ENCODE assay signal across 10 cellular contexts in the genomic region with DNA sequence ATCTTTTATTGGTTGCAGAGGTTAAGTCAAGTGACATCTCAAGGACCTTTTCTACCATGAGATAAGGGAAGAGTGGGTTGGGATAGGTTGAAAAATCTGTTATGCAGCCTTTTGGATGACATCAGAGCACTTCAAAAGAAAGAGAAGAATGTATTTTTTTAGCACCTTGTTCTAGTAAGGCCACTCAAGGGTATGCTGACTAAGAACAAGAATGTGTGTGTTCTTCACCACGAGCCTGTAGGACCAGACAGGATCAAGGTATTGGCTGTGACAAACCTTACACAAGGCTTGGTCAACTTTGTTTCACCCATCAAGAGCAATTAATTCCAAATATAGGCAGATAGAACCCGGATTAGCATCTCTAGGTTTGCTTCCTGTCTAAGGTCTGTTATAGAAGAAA.
A peak's percentile ranks its signal among the peaks of the same experiment; 100 is the strongest.
DNase-seq lines count a peak whose midpoint lies in the region; ATAC-seq, FAIRE-seq and TF ChIP-seq lines count a peak whose summit lies in the region.
"Had no signal": no experiment of that assay in that cellular context is flagged by ENCODE, and none has a peak within 500 bp of the region (broad histone marks: within the 10 kb centered on the region; RNA-seq: fewer than 3 reads in every experiment).

No MANE protein-coding gene starts in this region.

- H2AK5ac ChIP-seq in mesenchymal stem cell (ENCODE audit: low read length, severe bottlenecking), result no peak overlapping the region

- H3K27me3 ChIP-seq in mesenchymal stem cell (ENCODE audit: control insufficient read depth in 1 of 2, insufficient read depth in 1 of 2, low read length in 2 of 2), result no peaks in the 10 kb centered on the region

- no peak overlapping the region for H3K18ac ChIP-seq in mesenchymal stem cell (ENCODE audit: low read depth in 1 of 2, low read length in 2 of 2)

- CTCF ChIA-PET in activated CD8-positive, alpha-beta T cell treated with anti-CD3 and anti-CD28 coated beads, Interleukin-2, amount 10 ng/mL, durations not matched to agents 7 days and 5 days (lab: Charles Lee), result no interaction called here

- peaks cover 2% of the 10 kb centered on the region for H3K27me3 Mint-ChIP-seq in activated CD8-positive, alpha-beta T cell treated with anti-CD3 and anti-CD28 coated beads, Interleukin-2, amount 10 ng/mL, durations not matched to agents 7 days and 5 days (ENCODE audit: low read depth)
- H3K27me3 Mint-ChIP-seq: activated CD4-positive, alpha-beta memory T cell treated with anti-CD3 and anti-CD28 coated beads for 36 hours had no signal

- H3K36me3 ChIP-seq in mesenchymal stem cell (ENCODE audit: control insufficient read depth in 1 of 2, insufficient read depth in 2 of 2, low read depth in 1 of 2, low read length in 2 of 2), result peaks cover 0 to 10% of the 10 kb centered on the region in 2 experiments

- H3K9ac ChIP-seq in mesenchymal stem cell (ENCODE audit: low read length), result no peak overlapping the region

- no peak overlapping the region for H2BK5ac ChIP-seq in mesenchymal stem cell (ENCODE audit: low read depth, low read length, poor library complexity, severe bottlenecking)

- peak; percentile 87 for ATAC-seq in HG02884 (IDR thresholded peaks at IDR 0.05; ENCODE audit: unreplicated experiment)
- peak; percentile 71 for ATAC-seq in activated CD8-positive, alpha-beta T cell treated with anti-CD3 and anti-CD28 coated beads, Interleukin-2, amount 10 ng/mL, durations not matched to agents 7 days and 5 days

- H3K4me1 ChIP-seq in mesenchymal stem cell (ENCODE audit: control insufficient read depth, insufficient read depth, low read depth, low read length), result no peaks in the 10 kb centered on the region

- no peak overlapping the region for H4K8ac ChIP-seq in mesenchymal stem cell (ENCODE audit: low read length)

- no peak overlapping the region for H3K4me2 ChIP-seq in mesenchymal stem cell (ENCODE audit: low read length, poor library complexity, severe bottlenecking)

- H3K36me3 Mint-ChIP-seq in activated CD8-positive, alpha-beta T cell treated with anti-CD3 and anti-CD28 coated beads, Interleukin-2, amount 10 ng/mL, durations not matched to agents 7 days and 5 days (ENCODE audit: low read depth), result peaks cover 11% of the 10 kb centered on the region
- H3K36me3 Mint-ChIP-seq: activated CD4-positive, alpha-beta memory T cell treated with anti-CD3 and anti-CD28 coated beads for 36 hours had no signal

- 94% methylated on average over 1 of the region's 2 CpGs for WGBS in mesenchymal stem cell

- H3K27ac ChIP-seq in mesenchymal stem cell (ENCODE audit: low read length, poor library complexity, severe bottlenecking), result no peak overlapping the region

- H3K4me3 ChIP-seq in GM12864 (ENCODE audit: low read depth, low read length) (no peak overlapping the region), mesenchymal stem cell (ENCODE audit: insufficient read depth in 1 of 2, low read depth in 1 of 2, low read length in 2 of 2) (no peak overlapping the region)

- H2AFZ ChIP-seq in mesenchymal stem cell (ENCODE audit: low read depth, low read length), result no peak overlapping the region

- no peak overlapping the region for H4K91ac ChIP-seq in mesenchymal stem cell (ENCODE audit: low read length)

- TF ChIP-seq CTCF in GM12864 (IDR thresholded peaks at IDR 0.05; ENCODE audit: low read depth, low read length, missing control alignments), result no peak

- H2BK15ac ChIP-seq in mesenchymal stem cell (ENCODE audit: low read depth, poor library complexity, severe bottlenecking), result no peak overlapping the region

- POLR2A ChIA-PET in activated CD8-positive, alpha-beta T cell treated with anti-CD3 and anti-CD28 coated beads, Interleukin-2, amount 10 ng/mL, durations not matched to agents 7 days and 5 days (lab: Charles Lee), result no interaction called here

- H3K14ac ChIP-seq in mesenchymal stem cell (ENCODE audit: low read length in 2 of 2), result no peak overlapping the region

- DNase-seq in GM12864 (ENCODE audit: low read depth) (peak; percentile 56), GM19239 (ENCODE audit: insufficient read length, low spot score) (no peak), mesenchymal stem cell (no peak), GDM1 (lab: John Stamatoyannopoulos, UW) (no peak), MV-4-11 (lab: John Stamatoyannopoulos, UW) (no peak)
- DNase-seq in activated CD8-positive, alpha-beta T cell treated with anti-CD3 and anti-CD28 coated beads, Interleukin-2, amount 10 ng/mL, durations not matched to agents 7 days and 5 days, result peak; percentile 32
- DNase-seq in activated naive CD4-positive, alpha-beta T cell treated with anti-CD3 and anti-CD28 coated beads, Interleukin-2, amount 50 U/mL, for 16 hours, result no peak
- DNase-seq: activated CD4-positive, alpha-beta memory T cell treated with anti-CD3 and anti-CD28 coated beads for 36 hours; COR-L47 had no signal

- peak; percentile 40 for FAIRE-seq in GM19239 (lab: Jason Lieb, UNC)

- no peak overlapping the region for H3K4me3 Mint-ChIP-seq in activated CD8-positive, alpha-beta T cell treated with anti-CD3 and anti-CD28 coated beads, Interleukin-2, amount 10 ng/mL, durations not matched to agents 7 days and 5 days
- H3K4me3 Mint-ChIP-seq: activated CD4-positive, alpha-beta memory T cell treated with anti-CD3 and anti-CD28 coated beads for 36 hours had no signal

- H3K9me3 Mint-ChIP-seq in activated CD8-positive, alpha-beta T cell treated with anti-CD3 and anti-CD28 coated beads, Interleukin-2, amount 10 ng/mL, durations not matched to agents 7 days and 5 days (ENCODE audit: insufficient read depth), result peaks cover 5% of the 10 kb centered on the region
- H3K9me3 Mint-ChIP-seq: activated CD4-positive, alpha-beta memory T cell treated with anti-CD3 and anti-CD28 coated beads for 36 hours had no signal

- H3K27ac Mint-ChIP-seq in activated CD8-positive, alpha-beta T cell treated with anti-CD3 and anti-CD28 coated beads, Interleukin-2, amount 10 ng/mL, durations not matched to agents 7 days and 5 days, result no peak overlapping the region
- H3K27ac Mint-ChIP-seq: activated CD4-positive, alpha-beta memory T cell treated with anti-CD3 and anti-CD28 coated beads for 36 hours had no signal

- H3K4ac ChIP-seq in mesenchymal stem cell (ENCODE audit: low read depth in 1 of 2, low read length in 2 of 2), result no peak overlapping the region

- H3K4me1 Mint-ChIP-seq in activated CD8-positive, alpha-beta T cell treated with anti-CD3 and anti-CD28 coated beads, Interleukin-2, amount 10 ng/mL, durations not matched to agents 7 days and 5 days (ENCODE audit: low read depth), result peaks cover 27% of the 10 kb centered on the region

- no peak overlapping the region for H2BK12ac ChIP-seq in mesenchymal stem cell (ENCODE audit: low read length in 2 of 2)

- no peak overlapping the region for H2BK120ac ChIP-seq in mesenchymal stem cell (ENCODE audit: low read depth, low read length)

- peaks cover 46% of the 10 kb centered on the region for H3K79me1 ChIP-seq in mesenchymal stem cell (replicated peaks; ENCODE audit: low read length, poor library complexity, severe bottlenecking)

- H3K9me3 ChIP-seq in mesenchymal stem cell (ENCODE audit: control insufficient read depth, low read length), result no peaks in the 10 kb centered on the region

- H3K23ac ChIP-seq in mesenchymal stem cell (ENCODE audit: low read length in 2 of 2), result no peak overlapping the region

Comparison
In these comparisons a context has a peak if more than half of its experiments do, and no peak if none do; other contexts are left out.
1. DNase-seq: peak in GM12864 (single experiment) and activated CD8-positive, alpha-beta T cell treated with anti-CD3 and anti-CD28 coated beads, Interleukin-2, amount 10 ng/mL, durations not matched to agents 7 days and 5 days (single experiment); none in GM19239 (single experiment), mesenchymal stem cell (single experiment), GDM1 (single experiment), MV-4-11 (single experiment) and activated naive CD4-positive, alpha-beta T cell treated with anti-CD3 and anti-CD28 coated beads, Interleukin-2, amount 50 U/mL, for 16 hours (single experiment).